Comparison of ENCODE assay signal across 7 cellular contexts in the genomic region with DNA sequence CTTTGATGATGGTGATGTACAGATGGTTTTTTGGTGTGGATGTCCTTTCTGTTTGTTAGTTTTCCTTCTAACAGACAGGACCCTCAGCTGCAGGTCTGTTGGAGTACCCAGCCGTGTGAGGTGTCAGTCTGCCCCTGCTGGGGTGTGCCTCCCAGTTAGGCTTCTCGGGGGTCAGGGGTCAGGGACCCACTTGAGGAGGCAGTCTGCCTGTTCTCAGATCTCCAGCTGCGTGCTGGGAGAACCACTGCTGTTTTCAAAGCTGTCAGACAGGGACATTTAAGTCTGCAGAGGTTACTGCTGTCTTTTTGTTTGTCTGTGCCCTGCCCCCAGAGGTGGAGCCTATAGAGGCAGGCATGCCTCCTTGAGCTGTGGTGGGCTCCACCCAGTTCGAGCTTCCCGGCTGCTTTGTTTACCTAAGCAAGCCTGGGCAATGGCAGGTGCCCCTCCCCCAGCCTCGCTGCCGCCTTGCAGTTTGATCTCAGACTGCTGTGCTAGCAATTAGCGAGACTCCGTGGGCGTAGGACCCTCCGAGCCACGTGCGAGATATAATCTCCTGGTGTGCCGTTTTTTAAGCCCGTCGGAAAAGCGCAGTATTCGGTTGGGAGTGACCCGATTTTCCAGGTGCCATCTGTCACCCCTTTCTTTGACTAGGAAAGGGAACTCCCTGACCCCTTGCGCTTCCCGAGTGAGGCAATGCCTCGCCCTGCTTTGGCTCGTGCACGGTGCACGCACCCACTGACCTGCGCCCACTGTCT.
DNase-seq lines count a peak whose midpoint lies in the region; ATAC-seq, FAIRE-seq and TF ChIP-seq lines count a peak whose summit lies in the region.
"Not testable (repeated sequence)": the region's sequence is repeated elsewhere in the genome, so short reads cannot be mapped to it uniquely, and the experiment has no call there.

No MANE protein-coding gene starts in this region.

- intact Hi-C loops in K562 (cut with micrococcal nuclease): not testable (repeated sequence)

- H3K27ac ChIP-seq in GM23338 (ENCODE audit: low read depth): peak overlapping the region; percentile 66; the same call in 1 of the 2 replicates
- not testable (repeated sequence) for H3K27ac ChIP-seq in HUES64 (ENCODE audit: low read depth, low read length); RWPE2 (ENCODE audit: poor library complexity, severe bottlenecking); K562 (ENCODE audit: extremely low read depth, low read depth, low read length)

- TF ChIP-seq EP300 in K562 (IDR thresholded peaks at IDR 0.05; ENCODE audit: low read length): not testable (repeated sequence)

- not testable (repeated sequence) for TF ChIP-seq CTCF in GM23338 (conservative IDR thresholded peaks at IDR 0.05; ENCODE audit: low read depth in 2 of 2); RWPE2 (IDR thresholded peaks at IDR 0.05; ENCODE audit: poor library complexity, severe bottlenecking); K562 (IDR thresholded peaks at IDR 0.05 in 2 of 3, conservative IDR thresholded peaks at IDR 0.05 in 1 of 3; ENCODE audit: insufficient read depth in 2 of 3, low read depth in 1 of 3, low read length in 3 of 3); fibroblast of villous mesenchyme (IDR thresholded peaks at IDR 0.05; ENCODE audit: insufficient read depth, low read depth, low read length); nephron (IDR thresholded peaks at IDR 0.05; ENCODE audit: unreplicated experiment in 3 of 3); progenitor cell of endocrine pancreas (IDR thresholded peaks at IDR 0.05; ENCODE audit: unreplicated experiment)

- H3K9ac ChIP-seq in HUES64 (ENCODE audit: low read depth, low read length); K562 (ENCODE audit: insufficient read depth in 1 of 2, low read depth in 2 of 2, low read length in 2 of 2): not testable (repeated sequence)

- not testable (repeated sequence) for TF ChIP-seq RAD21 in K562 (CRISPR knock-in tag; conservative IDR thresholded peaks at IDR 0.05 in 1 of 2, IDR thresholded peaks at IDR 0.05 in 1 of 2)

- H4K20me1 ChIP-seq in GM23338 (replicated peaks; ENCODE audit: insufficient read depth); K562 (replicated peaks; ENCODE audit: control insufficient read depth, insufficient read depth, low read length): not testable (repeated sequence)

- H3K9me3 Mint-ChIP-seq in GM23338 (peaks cover 26% of the 10 kb centered on the region; the same call in 2 of the 3 replicates), nephron (peaks cover 13% of the 10 kb centered on the region), progenitor cell of endocrine pancreas (ENCODE audit: low read depth) (peaks cover 20% of the 10 kb centered on the region)

- H3K4me1 ChIP-seq in GM23338 (ENCODE audit: insufficient read depth): peaks cover 17% of the 10 kb centered on the region
- H3K4me1 ChIP-seq in HUES64 (ENCODE audit: insufficient read depth, low read length); RWPE2 (ENCODE audit: insufficient read depth, poor library complexity, severe bottlenecking); K562 (replicated peaks in 1 of 2; ENCODE audit: control insufficient read depth in 2 of 2, insufficient read depth in 2 of 2, low read length in 2 of 2): not testable (repeated sequence)

- in situ Hi-C loops in K562 (cut with MboI): not testable (repeated sequence)

- FAIRE-seq in K562 (lab: Jason Lieb, UNC): not testable (repeated sequence)

- POLR2A ChIA-PET in K562 (lab: Yijun Ruan, JAX): interaction anchor here (0.6 kb wide), 1 partner anchor 9 kb away, joined by 3 read pairs; no protein-coding TSS in a partner anchor

- TF ChIP-seq POLR2A in K562 (conservative IDR thresholded peaks at IDR 0.05): 0 out of 2 replicates have a peak, but pooled peaks have one; percentile 16

- ATAC-seq in GM23338; RWPE2 (ENCODE audit: low read depth); K562: not testable (repeated sequence)

- 14% methylated on average over 24 of the region's 26 CpGs for WGBS in HUES64
- WGBS in K562 (ENCODE audit: insufficient coverage, low coverage, missing lambda C conversion rate): 0% methylated on average over 10 of the region's 26 CpGs

- H3K4me2 ChIP-seq in GM23338: peak overlapping the region; percentile 67
- H3K4me2 ChIP-seq in K562 (ENCODE audit: insufficient read depth, low read length): not testable (repeated sequence)

- not testable (repeated sequence) for H3K27ac Mint-ChIP-seq in GM23338, nephron, progenitor cell of endocrine pancreas

- H3K4me3 ChIP-seq in GM23338 (peak overlapping the region; percentile 51), HUES64 (ENCODE audit: low read length) (peak overlapping the region; percentile 34), RWPE2 (ENCODE audit: severe bottlenecking) (peak overlapping the region; percentile 17), fibroblast of villous mesenchyme (ENCODE audit: low read depth, low read length) (peak overlapping the region; percentile 33)
- not testable (repeated sequence) for H3K4me3 ChIP-seq in K562

- H3K4me1 Mint-ChIP-seq in GM23338: peaks cover 13% of the 10 kb centered on the region; the same call in 2 of the 3 replicates
- not testable (repeated sequence) for H3K4me1 Mint-ChIP-seq in nephron; progenitor cell of endocrine pancreas (ENCODE audit: low read depth)

- H3K9me2 ChIP-seq in GM23338 (ENCODE audit: insufficient read depth): not testable (repeated sequence)

- not testable (repeated sequence) for H3F3A ChIP-seq in GM23338 (replicated peaks; ENCODE audit: low read depth)

- not testable (repeated sequence) for H3K9me1 ChIP-seq in K562 (ENCODE audit: control insufficient read depth, insufficient read depth, low read length)

- peaks cover 19% of the 10 kb centered on the region for H3K36me3 Mint-ChIP-seq in GM23338 (ENCODE audit: low read depth)
- not testable (repeated sequence) for H3K36me3 Mint-ChIP-seq in nephron (ENCODE audit: low read depth); progenitor cell of endocrine pancreas (ENCODE audit: insufficient read depth)

- not testable (repeated sequence) for H3K27me3 Mint-ChIP-seq in GM23338 (ENCODE audit: insufficient read depth, low read depth, poor library complexity); nephron (ENCODE audit: low read depth); progenitor cell of endocrine pancreas

- H2AFZ ChIP-seq in GM23338 (0 out of 2 replicates have a peak overlapping the region, but pooled peaks have one; percentile 74), K562 (ENCODE audit: low read depth, low read length) (0 out of 2 replicates have a peak overlapping the region, but pooled peaks have one; percentile 66)

- TSS peak; percentile 54 for BruUV-seq in K562 (replicated peaks; lab: Mats Ljungman, UMichigan)

- H3K79me2 ChIP-seq in GM23338 (replicated peaks; ENCODE audit: insufficient read depth); K562 (ENCODE audit: control insufficient read depth, insufficient read depth, low read length): not testable (repeated sequence)

- H3K36me3 ChIP-seq in GM23338 (ENCODE audit: insufficient read depth); HUES64 (ENCODE audit: insufficient read depth, low read length); RWPE2 (ENCODE audit: low read depth); K562 (ENCODE audit: control insufficient read depth, insufficient read depth, low read length): not testable (repeated sequence)

- not testable (repeated sequence) for H3K27me3 ChIP-seq in GM23338 (ENCODE audit: insufficient read depth); HUES64 (ENCODE audit: insufficient read depth, low read length); RWPE2 (ENCODE audit: insufficient read depth, poor library complexity, severe bottlenecking); K562 (ENCODE audit: control insufficient read depth in 2 of 2, insufficient read depth in 2 of 2, low read length in 2 of 2)

- not testable (repeated sequence) for H3K9me3 ChIP-seq in HUES64 (ENCODE audit: insufficient read depth, low read depth, low read length); RWPE2 (ENCODE audit: severe bottlenecking); K562 (replicated peaks; ENCODE audit: control insufficient read depth, insufficient read depth, low read depth, low read length)

- H3K4me3 Mint-ChIP-seq in GM23338 (peak overlapping the region; percentile 63), nephron (peak overlapping the region; percentile 14 to 62 (median 34)), progenitor cell of endocrine pancreas (ENCODE audit: low read depth) (peak overlapping the region; percentile 64)

- CTCF ChIA-PET in K562 (lab: Yijun Ruan, JAX; ENCODE audit: low intra/inter-chr PET ratio): not testable (repeated sequence)

- not testable (repeated sequence) for DNase-seq in GM23338 (ENCODE audit: low spot score); RWPE2 (ENCODE audit: low spot score); K562 (ENCODE audit: extremely low read depth in 1 of 4, low spot score in 3 of 4); fibroblast of villous mesenchyme (ENCODE audit: low read depth); progenitor cell of endocrine pancreas (ENCODE audit: low spot score, unreplicated experiment)
